ENCODE assay signal across 22 cellular contexts in the genomic region with DNA sequence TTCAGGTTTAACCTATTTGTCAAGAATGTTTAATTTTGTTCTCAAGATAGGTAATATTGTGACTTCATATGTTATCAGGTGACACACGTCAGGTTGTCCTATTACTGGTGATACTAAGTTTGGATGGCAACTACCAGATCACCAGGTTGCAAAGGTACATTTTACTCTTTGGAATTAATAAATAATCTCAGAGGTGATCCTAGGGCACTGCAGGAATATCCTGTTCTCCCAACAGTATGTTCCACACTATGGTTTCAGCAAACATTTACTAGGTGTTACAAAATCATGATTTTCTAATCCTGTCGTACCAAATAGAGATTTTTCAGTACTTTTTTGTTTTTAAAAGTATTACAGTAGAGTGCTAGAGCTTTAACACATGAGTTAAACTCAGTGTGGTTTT. TPM values are rescaled to one million over a fixed set of nuclear protein-coding genes. Genes with fewer than 3 reads are reported as not detected.
DNase-seq lines count a peak whose midpoint lies in the region; ATAC-seq, FAIRE-seq and TF ChIP-seq lines count a peak whose summit lies in the region.
"Had no signal": no experiment of that assay in that cellular context is flagged by ENCODE, and none has a peak within 500 bp of the region (broad histone marks: within the 10 kb centered on the region; RNA-seq: fewer than 3 reads in every experiment).

No MANE protein-coding gene starts in this region.

- TF ChIP-seq EP300 in HepG2 (IDR thresholded peaks at IDR 0.05; ENCODE audit: low read depth in 2 of 2, low read length in 2 of 2) (no peak), HepG2 (CRISPR knock-in tag; IDR thresholded peaks at IDR 0.05; ENCODE audit: borderline replicate concordance) (no peak), esophagus muscularis mucosa (IDR thresholded peaks at IDR 0.05) (no peak)

- H3K4me3 ChIP-seq in liver (ENCODE audit: low read depth in 1 of 3, low read length in 3 of 3): no peak overlapping the region
- no peak overlapping the region for H3K4me3 ChIP-seq in HepG2 (replicated peaks in 1 of 3; ENCODE audit: insufficient read depth in 1 of 3, low read depth in 2 of 3, low read length in 3 of 3)
- no peak overlapping the region for H3K4me3 ChIP-seq in right lobe of liver
- H3K4me3 ChIP-seq in esophagus muscularis mucosa: no peak overlapping the region
- H3K4me3 ChIP-seq: A549; BLaER1 treated with 17β-estradiol and CSF1 and Interleukin-3, amounts not matched to agents 10 nM and 100 nM had no signal

- H3K27ac ChIP-seq in liver (ENCODE audit: low read depth in 1 of 2, low read length in 2 of 2): peak overlapping the region; percentile 58 to 85
- no peak overlapping the region for H3K27ac ChIP-seq in HepG2 (ENCODE audit: extremely low read length, insufficient read depth, low read length)
- peak overlapping the region in 2 of 3 donors; percentile 76 to 78 for H3K27ac ChIP-seq in right lobe of liver
- H3K27ac ChIP-seq in esophagus muscularis mucosa (replicated peaks in 1 of 4): no peak overlapping the region
- H3K27ac ChIP-seq: 22Rv1; A549; BLaER1 treated with 17β-estradiol and CSF1 and Interleukin-3, amounts not matched to agents 10 nM and 100 nM; C4-2B had no signal

- BruUV-seq in HepG2 (replicated peaks; lab: Mats Ljungman, UMichigan): no TSS peak

- CTCF ChIA-PET in HepG2 (lab: Yijun Ruan, JAX; ENCODE audit: low intra/inter-chr PET ratio, low total read pairs): no interaction called here

- intact Hi-C loops in HepG2 (cut with micrococcal nuclease; ENCODE audit: unreplicated experiment): no loop called here
- intact Hi-C loops in right lobe of liver (cut with DNase I): no loop called here
- intact Hi-C loops in esophagus muscularis mucosa (cut with DNase I): no loop called here

- ATAC-seq in HepG2 (no peak), esophagus mucosa (peak; percentile 49), right lobe of liver (peak; percentile 95 to 99 (median 96)), GM18498 (IDR thresholded peaks at IDR 0.05; ENCODE audit: unreplicated experiment) (no peak)
- ATAC-seq: A549; CD8-positive, alpha-beta T cell had no signal

- TF ChIP-seq CTCF in liver (IDR thresholded peaks at IDR 0.05; ENCODE audit: low read depth, low read length, missing input control): no peak
- TF ChIP-seq CTCF in HepG2 (CRISPR knock-in tag; IDR thresholded peaks at IDR 0.05): no peak
- no peak for TF ChIP-seq CTCF in right lobe of liver (IDR thresholded peaks at IDR 0.05)
- TF ChIP-seq CTCF in esophagus muscularis mucosa (IDR thresholded peaks at IDR 0.05): no peak

- TF ChIP-seq RAD21 in liver (IDR thresholded peaks at IDR 0.05): peak; percentile 26 to 54
- no peak for TF ChIP-seq RAD21 in HepG2 (CRISPR knock-in tag; IDR thresholded peaks at IDR 0.05)

- POLR2A ChIA-PET in HepG2 (lab: Yijun Ruan, JAX): no interaction called here

- H4K20me1 ChIP-seq in HepG2 (ENCODE audit: insufficient read depth, low read length): no peaks in the 10 kb centered on the region
- H4K20me1 ChIP-seq: BLaER1 treated with 17β-estradiol and CSF1 and Interleukin-3, amounts not matched to agents 10 nM and 100 nM had no signal

- H3K4me1 ChIP-seq in liver (ENCODE audit: control insufficient read depth in 4 of 4, insufficient read depth in 4 of 4, low read length in 3 of 4): peaks cover 0 to 10% (median 1%) of the 10 kb centered on the region in 4 donors
- no peaks in the 10 kb centered on the region for H3K4me1 ChIP-seq in HepG2 (ENCODE audit: insufficient read depth, low read length)
- peaks cover 0 to 12% (median 2%) of the 10 kb centered on the region in 4 donors for H3K4me1 ChIP-seq in right lobe of liver
- H3K4me1 ChIP-seq in esophagus muscularis mucosa: no peaks in the 10 kb centered on the region
- H3K4me1 ChIP-seq: A549, Caco-2 had no signal

- FAIRE-seq in HepG2 (lab: Jason Lieb, UNC): no peak
- FAIRE-seq: A549, D721Med, G401.6, GM12891, GM18507 had no signal

- H3K9me3 ChIP-seq in liver (ENCODE audit: control insufficient read depth in 4 of 4, low read length in 3 of 4) (no peaks in the 10 kb centered on the region), HepG2 (ENCODE audit: low read length) (no peaks in the 10 kb centered on the region), right lobe of liver (no peaks in the 10 kb centered on the region), esophagus muscularis mucosa (no peaks in the 10 kb centered on the region)
- H3K9me3 ChIP-seq: A549, Caco-2 had no signal

- H2AFZ ChIP-seq in HepG2 (ENCODE audit: low read length): no peak overlapping the region

- H3K27me3 ChIP-seq in liver (ENCODE audit: control insufficient read depth in 4 of 4, insufficient read depth in 4 of 4, low read length in 3 of 4): no peaks in the 10 kb centered on the region
- H3K27me3 ChIP-seq in HepG2 (ENCODE audit: control insufficient read depth in 1 of 2, insufficient read depth in 2 of 2, low read length in 2 of 2): no peaks in the 10 kb centered on the region; a peak in 1 of 5 replicates
- no peaks in the 10 kb centered on the region for H3K27me3 ChIP-seq in right lobe of liver
- H3K27me3 ChIP-seq in esophagus muscularis mucosa: no peaks in the 10 kb centered on the region
- H3K27me3 ChIP-seq: BLaER1 treated with 17β-estradiol and CSF1 and Interleukin-3, amounts not matched to agents 10 nM and 100 nM had no signal

- 22% methylated on average over 2 of the region's 2 CpGs for WGBS in liver
- 22% methylated on average over 2 of the region's 2 CpGs for WGBS in HepG2 (ENCODE audit: low lambda C conversion rate)
- 14% methylated on average over 2 of the region's 2 CpGs for WGBS in right lobe of liver (ENCODE audit: insufficient coverage, low coverage, low lambda C conversion rate, missing lambda C conversion rate)
- 91% methylated on average over 2 of the region's 2 CpGs for WGBS in esophagus muscularis mucosa

- H3K9ac ChIP-seq in liver (ENCODE audit: low read depth in 1 of 2, low read length in 2 of 2) (no peak overlapping the region), HepG2 (ENCODE audit: insufficient read depth, low read depth, low read length) (no peak overlapping the region)
- H3K9ac ChIP-seq: BLaER1 treated with 17β-estradiol and CSF1 and Interleukin-3, amounts not matched to agents 10 nM and 100 nM had no signal

- TF ChIP-seq POLR2A in HepG2 (IDR thresholded peaks at IDR 0.05; ENCODE audit: insufficient read depth in 1 of 2, low read depth in 2 of 2, low read length in 2 of 2): no peak
- no peak for TF ChIP-seq POLR2A in right lobe of liver (IDR thresholded peaks at IDR 0.05)
- TF ChIP-seq POLR2A in esophagus muscularis mucosa (IDR thresholded peaks at IDR 0.05; ENCODE audit: low read depth): no peak

- no peaks in the 10 kb centered on the region for H3K36me3 ChIP-seq in liver (ENCODE audit: control insufficient read depth in 4 of 4, insufficient read depth in 3 of 4, low read depth in 1 of 4, low read length in 3 of 4)
- H3K36me3 ChIP-seq in HepG2 (replicated peaks in 1 of 2; ENCODE audit: control insufficient read depth in 1 of 2, insufficient read depth in 2 of 2, low read length in 2 of 2): no peaks in the 10 kb centered on the region
- no peaks in the 10 kb centered on the region for H3K36me3 ChIP-seq in right lobe of liver
- H3K36me3 ChIP-seq in esophagus muscularis mucosa: no peaks in the 10 kb centered on the region
- H3K36me3 ChIP-seq: BLaER1 treated with 17β-estradiol and CSF1 and Interleukin-3, amounts not matched to agents 10 nM and 100 nM had no signal

- no peak overlapping the region for H3K4me2 ChIP-seq in HepG2 (ENCODE audit: low read depth, low read length)
- H3K4me2 ChIP-seq: A549; BLaER1 treated with 17β-estradiol and CSF1 and Interleukin-3, amounts not matched to agents 10 nM and 100 nM had no signal

- DNase-seq in HepG2 (ENCODE audit: low spot score) (no peak), right lobe of liver (no peak), esophagus muscularis mucosa (ENCODE audit: extremely low spot score) (no peak)
- DNase-seq in activated CD4-positive, CD25-positive, alpha-beta regulatory T cell (lab: John Stamatoyannopoulos, UW): no peak
- DNase-seq: AML-193; Caco-2; Calu3; CD4-positive, alpha-beta T cell; CD8-positive, alpha-beta T cell; DMS79 treated with DMSO at 0.1 percent for 48 hours; GF-D8 had no signal

- in situ Hi-C loops in HepG2 (cut with HindIII; ENCODE audit: extremely low pct_ligation_motif_present, low pct_unique_long_range_greater_than_20kb): no loop called here

- H3K79me2 ChIP-seq in HepG2 (ENCODE audit: insufficient read depth, low read length): no peaks in the 10 kb centered on the region

TF ChIP-seq in liver, 16 proteins besides CTCF, POLR2A, EP300 and RAD21 (continues in another document):
- TF ChIP-seq FOXA1 (IDR thresholded peaks at IDR 0.05) (no peak), TAF1 (conservative IDR thresholded peaks at IDR 0.05) (peak; percentile 36)

TF ChIP-seq in HepG2, 621 proteins besides CTCF, POLR2A, EP300 and RAD21 (continues in another document):
- TF ChIP-seq ZNF296 (CRISPR knock-in tag; conservative IDR thresholded peaks at IDR 0.05) (no peak), ZNF788 (CRISPR knock-in tag; IDR thresholded peaks at IDR 0.05; ENCODE audit: borderline replicate concordance) (no peak)

RNA-seq across cellular contexts. Expression of gene MYCBP2, which starts 29.3 kb away (rescaled TPM):
- total RNA-seq in liver (10 to 100 TPM; 34.0 to 86.4 TPM), HepG2 (2016; rRNA removed; fragmentation: Illumina TruSeq; extraction: Trizol) (35.3 and 62.5 TPM in 2 replicates), esophagus mucosa (76.2 TPM), right lobe of liver (10 to 100 TPM; 27.8 to 50.1 (median 43.2) TPM), esophagus muscularis mucosa (100 to 1,000 TPM in 2 of 4 donors, 10 to 100 TPM in 2; 96.1 to 117 (median 108) TPM)
- polyA plus RNA-seq in liver (10 to 100 TPM; 12.1 to 26.0 TPM), HepG2 (2011; rRNA removed) (14.4 and 16.3 TPM in 2 replicates)
- total RNA-seq in HepG2 (2016; cell fraction: cytosol; rRNA removed; fragmentation: Illumina TruSeq; extraction: Trizol; ENCODE audit: low read depth): 7.1 and 7.5 TPM in 2 replicates
- 37.1 and 59.7 TPM in 2 replicates for total RNA-seq in HepG2 (2016; cell fraction: insoluble cytoplasmic fraction; rRNA removed; fragmentation: Illumina TruSeq; extraction: Trizol)
- 13.7 TPM in 2 replicates for total RNA-seq in HepG2 (2016; cell fraction: membrane; rRNA removed; fragmentation: Illumina TruSeq; extraction: Trizol)
- 62.5 and 65.0 TPM in 2 replicates for total RNA-seq in HepG2 (2016; cell fraction: nucleus; rRNA removed; fragmentation: Illumina TruSeq; extraction: Trizol)
- 11.8 and 16.0 TPM in 2 replicates for polyA plus RNA-seq in HepG2 (2011; cell fraction: cytosol; rRNA removed)
- 15.9 and 17.8 TPM in 2 replicates for polyA plus RNA-seq in HepG2 (2011; cell fraction: nucleus; rRNA removed)
- 20.3 and 20.9 TPM in 2 replicates for polyA plus RNA-seq in HepG2 (2012)
- polyA plus RNA-seq in HepG2 (2016; cell fraction: cytosol; fragmentation: Illumina TruSeq; extraction: Trizol; ENCODE audit: low read depth): 1.5 and 1.7 TPM in 2 replicates
- 37.4 and 41.6 TPM in 2 replicates for polyA plus RNA-seq in HepG2 (2016; cell fraction: insoluble cytoplasmic fraction; fragmentation: Illumina TruSeq; extraction: Trizol; ENCODE audit: low read depth)
- 4.3 and 5.2 TPM in 2 replicates for polyA plus RNA-seq in HepG2 (2016; cell fraction: membrane; fragmentation: Illumina TruSeq; extraction: Trizol; ENCODE audit: low read depth)
- 37.1 and 37.5 TPM in 2 replicates for polyA plus RNA-seq in HepG2 (2016; cell fraction: nucleus; fragmentation: Illumina TruSeq; extraction: Trizol; ENCODE audit: insufficient read depth, low read depth)
- 21.8 and 47.6 TPM in 2 replicates for polyA minus RNA-seq in HepG2 (2011; rRNA and poly(A)+ RNA removed; ENCODE audit: low replicate concordance)
- 32.1 and 37.1 TPM in 2 replicates for polyA minus RNA-seq in HepG2 (2011; cell fraction: cytosol; rRNA and poly(A)+ RNA removed)
- 99.5 and 105 TPM in 2 replicates for polyA minus RNA-seq in HepG2 (2011; cell fraction: nucleus; rRNA and poly(A)+ RNA removed)

Comparison
In these comparisons a context has a peak if more than half of its experiments do, and no peak if none do; other contexts are left out.
1. H3K27ac ChIP-seq: peak in liver (2 of 2) and right lobe of liver (2 of 3); none in HepG2 (single experiment) and esophagus muscularis mucosa (0 of 4).
2. ATAC-seq: peak in esophagus mucosa (single experiment) and right lobe of liver (4 of 4); none in HepG2 (single experiment) and GM18498 (single experiment).